ENCODE assay signal across 25 cellular contexts in genomic region chr19:35229601-35230000, GRCh38. TPM values are rescaled to one million over a fixed set of nuclear protein-coding genes. Genes with fewer than 3 reads are reported as not detected.
"Had no signal": no experiment of that assay in that cellular context is flagged by ENCODE, and none has a peak within 500 bp of the region (broad histone marks: within the 10 kb centered on the region; RNA-seq: fewer than 3 reads in every experiment).

No MANE protein-coding gene starts in this region.

- H3K4me1 Mint-ChIP-seq: central memory CD8-positive, alpha-beta T cell; endodermal cell; stimulated activated effector memory CD8-positive, alpha-beta T cell treated with anti-CD3 and anti-CD28 coated beads, Interleukin-12 subunit alpha, Interleukin-12 subunit beta, amount 100 ng/mL, for 72 hours had no signal

- H3K36me3 ChIP-seq: heart left ventricle had no signal

- H3K27ac ChIP-seq: heart left ventricle, psoas muscle had no signal

- ATAC-seq: heart left ventricle; left colon; naive thymus-derived CD4-positive, alpha-beta T cell; psoas muscle; right cardiac atrium; stimulated activated effector memory CD8-positive, alpha-beta T cell treated with anti-CD3 and anti-CD28 coated beads, Interleukin-12 subunit alpha, Interleukin-12 subunit beta, amount 100 ng/mL, for 72 hours; WTC11 had no signal

- H3K27me3 Mint-ChIP-seq: activated naive CD8-positive, alpha-beta T cell had no signal

- H3K4me3 ChIP-seq: dorsolateral prefrontal cortex, heart left ventricle, lung, psoas muscle had no signal

- H3K36me3 Mint-ChIP-seq: naive thymus-derived CD4-positive, alpha-beta T cell; WTC11 had no signal

- FAIRE-seq: astrocyte, colon, islet of Langerhans had no signal

- DNase-seq: activated CD4-positive, alpha-beta T cell treated with anti-CD3 and anti-CD28 coated beads, Interleukin-2, amount 50 U/mL, for 4 hours; activated effector memory CD4-positive, alpha-beta T cell treated with Interleukin-2 at 50 U/mL for 16 hours; dorsolateral prefrontal cortex; endodermal cell; heart left ventricle; left colon; psoas muscle; SHP77; stimulated activated CD4-positive, alpha-beta T cell treated with anti-CD3 and anti-CD28 coated beads, Interleukin-12 subunit alpha, Interleukin-12 subunit beta, amount 100 ng/mL, for 4 hours; T1000; trophoblast cell had no signal

- H3K27ac Mint-ChIP-seq: activated naive CD8-positive, alpha-beta T cell; endodermal cell; stimulated activated effector memory CD8-positive, alpha-beta T cell treated with anti-CD3 and anti-CD28 coated beads, Interleukin-12 subunit alpha, Interleukin-12 subunit beta, amount 100 ng/mL, for 72 hours; T-helper 1 cell treated with Interleukin-12 subunit alpha and Interleukin-12 subunit beta and Interleukin-4 antibody, amounts not matched to agents 30 μg/mL and 1 μg/mL, for 36 hours; WTC11 had no signal

- H3K4me3 Mint-ChIP-seq: activated naive CD8-positive, alpha-beta T cell; central memory CD8-positive, alpha-beta T cell; endodermal cell; naive thymus-derived CD4-positive, alpha-beta T cell; stimulated activated effector memory CD8-positive, alpha-beta T cell treated with anti-CD3 and anti-CD28 coated beads, Interleukin-12 subunit alpha, Interleukin-12 subunit beta, amount 100 ng/mL, for 72 hours; T-helper 1 cell treated with Interleukin-12 subunit alpha and Interleukin-12 subunit beta and Interleukin-4 antibody, amounts not matched to agents 30 μg/mL and 1 μg/mL, for 36 hours; WTC11 had no signal

- H3K9me3 Mint-ChIP-seq: central memory CD8-positive, alpha-beta T cell; naive thymus-derived CD4-positive, alpha-beta T cell; stimulated activated effector memory CD8-positive, alpha-beta T cell treated with anti-CD3 and anti-CD28 coated beads, Interleukin-12 subunit alpha, Interleukin-12 subunit beta, amount 100 ng/mL, for 72 hours had no signal

- H3K9me3 ChIP-seq: heart left ventricle, psoas muscle had no signal

- H3K27me3 ChIP-seq: heart left ventricle had no signal

- H3K4me1 ChIP-seq: psoas muscle had no signal

RNA-seq across cellular contexts. Expression of gene FAM187B, which starts 1.1 kb away (rescaled TPM):
- total RNA-seq: astrocyte; endodermal cell; fibroblast of villous mesenchyme; heart left ventricle; left colon; naive thymus-derived CD4-positive, alpha-beta T cell; osteocyte; psoas muscle; right cardiac atrium; temporal lobe had no signal
- polyA plus RNA-seq: naive thymus-derived CD4-positive, alpha-beta T cell; right cardiac atrium had no signal

RNA-seq across cellular contexts. Expression of gene HAMP, which starts 52.7 kb away (rescaled TPM):
- total RNA-seq: fibroblast of villous mesenchyme, left colon, osteocyte, temporal lobe had no signal
- polyA plus RNA-seq: naive thymus-derived CD4-positive, alpha-beta T cell; psoas muscle had no signal
